13 cellular contexts compared by ENCODE assay signal in genomic region chr6:17883665-17884500, GRCh38.
DNase-seq lines count a peak whose midpoint lies in the region; ATAC-seq, FAIRE-seq and TF ChIP-seq lines count a peak whose summit lies in the region.
"Had no signal": no experiment of that assay in that cellular context is flagged by ENCODE, and none has a peak within 500 bp of the region (broad histone marks: within the 10 kb centered on the region; RNA-seq: fewer than 3 reads in every experiment).

No MANE protein-coding gene starts in this region.

- TF ChIP-seq EP300 in GM12878 (IDR thresholded peaks at IDR 0.05; ENCODE audit: borderline replicate concordance in 1 of 2, control insufficient read depth in 1 of 2, low read depth in 2 of 2, low read length in 2 of 2): no peak

- H3K4me1 ChIP-seq in Karpas-422 (ENCODE audit: low read length) (peaks cover 19% of the 10 kb centered on the region), GM12878 (ENCODE audit: control insufficient read depth, insufficient read depth, low read length) (peaks cover 18% of the 10 kb centered on the region), spleen (peaks cover 6 to 66% (median 35%) of the 10 kb centered on the region in 6 donors)

- TF ChIP-seq POLR2A in GM12878 (IDR thresholded peaks at IDR 0.05; ENCODE audit: low read depth, low read length) (no peak), spleen (IDR thresholded peaks at IDR 0.05) (no peak)

- ATAC-seq in GM18511 (IDR thresholded peaks at IDR 0.05; ENCODE audit: unreplicated experiment) (peak; percentile 1), GM12878 (peak; percentile 11), GM19035 (IDR thresholded peaks at IDR 0.05; ENCODE audit: unreplicated experiment) (no peak), HG03108 (IDR thresholded peaks at IDR 0.05; ENCODE audit: unreplicated experiment) (no peak)
- ATAC-seq: gastroesophageal sphincter had no signal

- TF ChIP-seq RAD21 in GM12878 (IDR thresholded peaks at IDR 0.05; ENCODE audit: insufficient read depth, low read depth, low read length): no peak

- CTCF ChIA-PET in GM12878 (lab: Yijun Ruan, JAX): no interaction called here

- WGBS in GM12878 (ENCODE audit: insufficient coverage, insufficient replicate concordance, low lambda C conversion rate, missing lambda C conversion rate): 34% methylated on average over 2 of the region's 2 CpGs
- WGBS in spleen, 5 donors: 85 to 90% (median 88%) methylated on average over 2 of the region's 2 CpGs

- H3K4me2 ChIP-seq in Karpas-422 (ENCODE audit: low read depth, low read length, poor library complexity, severe bottlenecking) (peak overlapping the region; percentile 46), GM12878 (ENCODE audit: control insufficient read depth, insufficient read depth) (peak overlapping the region; percentile 71)

- H2AFZ ChIP-seq in Karpas-422 (ENCODE audit: low read length) (no peak overlapping the region), GM12878 (ENCODE audit: control insufficient read depth, low read depth, low read length) (no peak overlapping the region)

- TF ChIP-seq CTCF in GM12878 (IDR thresholded peaks at IDR 0.05 in 2 of 3, conservative IDR thresholded peaks at IDR 0.05 in 1 of 3; ENCODE audit: control insufficient read depth in 2 of 3, extremely low read depth in 1 of 3, insufficient read depth in 1 of 3, low read depth in 3 of 3, low read length in 3 of 3) (no peak), spleen (IDR thresholded peaks at IDR 0.05 in 8 of 11, conservative IDR thresholded peaks at IDR 0.05 in 3 of 11) (no peak), GM20000 (IDR thresholded peaks at IDR 0.05; ENCODE audit: extremely low read depth, missing control alignments) (no peak)

- H3K9me3 ChIP-seq in Karpas-422 (ENCODE audit: low read length) (no peaks in the 10 kb centered on the region), GM12878 (replicated peaks; ENCODE audit: control insufficient read depth, insufficient read depth, low read length) (no peaks in the 10 kb centered on the region), spleen (no peaks in the 10 kb centered on the region)
- H3K9me3 ChIP-seq: gastroesophageal sphincter had no signal

- in situ Hi-C loops in GM12878 (cut with MboI): no loop called here

- POLR2A ChIA-PET in GM12878 (lab: Charles Lee): no interaction called here

- no peak overlapping the region for H3K9ac ChIP-seq in Karpas-422 (ENCODE audit: low read length)
- H3K9ac ChIP-seq in GM12878 (ENCODE audit: control insufficient read depth, insufficient read depth, low read length): no peak overlapping the region

- BruUV-seq in GM12878 (replicated peaks; lab: Mats Ljungman, UMichigan): no TSS peak

- SMC1A ChIA-PET in GM12878 (lab: Charles Lee; ENCODE audit: uncharacterized antibody, unreplicated experiment): interaction anchor here (0.6 to 0.7 kb wide), 2 partner anchors 82 to 382 kb away, joined by 3 read pairs; no protein-coding TSS in a partner anchor

- H4K20me1 ChIP-seq in Karpas-422 (ENCODE audit: insufficient read depth, low read depth, low read length) (no peaks in the 10 kb centered on the region), GM12878 (ENCODE audit: control insufficient read depth, insufficient read depth) (no peaks in the 10 kb centered on the region)

- no peaks in the 10 kb centered on the region for H3K27me3 ChIP-seq in Karpas-422 (ENCODE audit: low read length)
- no peaks in the 10 kb centered on the region; a peak in 1 of 4 replicates for H3K27me3 ChIP-seq in GM12878 (replicated peaks in 1 of 2; ENCODE audit: control insufficient read depth in 2 of 2, insufficient read depth in 2 of 2, low read length in 1 of 2)
- no peaks in the 10 kb centered on the region for H3K27me3 ChIP-seq in spleen (replicated peaks in 1 of 7)
- H3K27me3 ChIP-seq: gastroesophageal sphincter had no signal

- intact Hi-C loops in GM12878 (cut with micrococcal nuclease; ENCODE audit: unreplicated experiment): loop anchor here (5.0 kb wide), 1 partner anchor 103 kb away; the partner anchor contains the start of gene KIF13A
- intact Hi-C loops in spleen (cut with DNase I; ENCODE audit: low total_unique reads): no loop called here

- DNase-seq in Karpas-422 (no peak), GM12878 (ENCODE audit: low read depth, low spot score) (no peak), spleen (no peak), urothelium cell line (ENCODE audit: low spot score) (no peak), GM20000 (ENCODE audit: low spot score) (no peak)
- DNase-seq: cerebellar nuclear complex; NCI-H2171; stimulated activated naive CD4-positive, alpha-beta T cell had no signal

- H3K9me2 ChIP-seq in Karpas-422 (replicated peaks; ENCODE audit: insufficient read depth, low read length): no peaks in the 10 kb centered on the region

- H3K36me3 ChIP-seq in Karpas-422 (ENCODE audit: insufficient read depth, low read length): no peaks in the 10 kb centered on the region
- no peaks in the 10 kb centered on the region for H3K36me3 ChIP-seq in GM12878 (ENCODE audit: control insufficient read depth in 2 of 2, insufficient read depth in 2 of 2, low read length in 1 of 2)
- no peaks in the 10 kb centered on the region for H3K36me3 ChIP-seq in spleen
- H3K36me3 ChIP-seq: gastroesophageal sphincter had no signal

- H3K79me2 ChIP-seq in Karpas-422 (ENCODE audit: low read length) (no peaks in the 10 kb centered on the region), GM12878 (ENCODE audit: control insufficient read depth, insufficient read depth, low read length) (no peaks in the 10 kb centered on the region)

- 0 out of 2 replicates have a peak overlapping the region, but pooled peaks have one; percentile 56 for H3K27ac ChIP-seq in Karpas-422 (ENCODE audit: low read length)
- no peak overlapping the region for H3K27ac ChIP-seq in GM12878 (ENCODE audit: control insufficient read depth, insufficient read depth)
- peak overlapping the region in 7 of 8 donors; percentile 55 to 71 (median 67) for H3K27ac ChIP-seq in spleen
- H3K27ac ChIP-seq: SK-N-MC had no signal

- FAIRE-seq in GM12878 (lab: Jason Lieb, UNC) (no peak), urothelium cell line (lab: Jason Lieb, UNC) (no peak)

- H3K4me3 ChIP-seq in Karpas-422 (ENCODE audit: low read length) (no peak overlapping the region), GM12878 (0 out of 2 replicates have a peak overlapping the region, but pooled peaks have one; percentile 22), spleen (peak overlapping the region in 1 of 8 donors; percentile 29)
- H3K4me3 ChIP-seq: gastroesophageal sphincter, SK-N-MC had no signal

- RAD21 ChIA-PET in GM12878 (lab: Charles Lee; ENCODE audit: unreplicated experiment): no interaction called here

TF ChIP-seq in GM12878, 131 proteins besides CTCF, POLR2A, EP300 and RAD21:
- TF ChIP-seq NBN (IDR thresholded peaks at IDR 0.05): no peak
- TF ChIP-seq IKZF1 (conservative IDR thresholded peaks at IDR 0.05): no peak
- TF ChIP-seq PKNOX1 (IDR thresholded peaks at IDR 0.05): no peak
- TF ChIP-seq BACH1 (IDR thresholded peaks at IDR 0.05; ENCODE audit: borderline replicate concordance): no peak
- TF ChIP-seq, protein P1, sequence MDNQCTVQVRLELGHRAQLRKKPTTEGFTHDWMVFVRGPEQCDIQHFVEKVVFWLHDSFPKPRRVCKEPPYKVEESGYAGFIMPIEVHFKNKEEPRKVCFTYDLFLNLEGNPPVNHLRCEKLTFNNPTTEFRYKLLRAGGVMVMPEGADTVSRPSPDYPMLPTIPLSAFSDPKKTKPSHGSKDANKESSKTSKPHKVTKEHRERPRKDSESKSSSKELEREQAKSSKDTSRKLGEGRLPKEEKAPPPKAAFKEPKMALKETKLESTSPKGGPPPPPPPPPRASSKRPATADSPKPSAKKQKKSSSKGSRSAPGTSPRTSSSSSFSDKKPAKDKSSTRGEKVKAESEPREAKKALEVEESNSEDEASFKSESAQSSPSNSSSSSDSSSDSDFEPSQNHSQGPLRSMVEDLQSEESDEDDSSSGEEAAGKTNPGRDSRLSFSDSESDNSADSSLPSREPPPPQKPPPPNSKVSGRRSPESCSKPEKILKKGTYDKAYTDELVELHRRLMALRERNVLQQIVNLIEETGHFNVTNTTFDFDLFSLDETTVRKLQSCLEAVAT (IDR thresholded peaks at IDR 0.05): no peak
- TF ChIP-seq GABPA (IDR thresholded peaks at IDR 0.05; ENCODE audit: low read depth): no peak
- no peak for TF ChIP-seq RB1 (IDR thresholded peaks at IDR 0.05; ENCODE audit: borderline replicate concordance)
- TF ChIP-seq TCF7 (IDR thresholded peaks at IDR 0.05; ENCODE audit: borderline replicate concordance): no peak
- TF ChIP-seq YBX1 (IDR thresholded peaks at IDR 0.05): no peak
- no peak for TF ChIP-seq RELA (IDR thresholded peaks at IDR 0.05; ENCODE audit: borderline replicate concordance, partially characterized antibody)
- TF ChIP-seq, protein P2, sequence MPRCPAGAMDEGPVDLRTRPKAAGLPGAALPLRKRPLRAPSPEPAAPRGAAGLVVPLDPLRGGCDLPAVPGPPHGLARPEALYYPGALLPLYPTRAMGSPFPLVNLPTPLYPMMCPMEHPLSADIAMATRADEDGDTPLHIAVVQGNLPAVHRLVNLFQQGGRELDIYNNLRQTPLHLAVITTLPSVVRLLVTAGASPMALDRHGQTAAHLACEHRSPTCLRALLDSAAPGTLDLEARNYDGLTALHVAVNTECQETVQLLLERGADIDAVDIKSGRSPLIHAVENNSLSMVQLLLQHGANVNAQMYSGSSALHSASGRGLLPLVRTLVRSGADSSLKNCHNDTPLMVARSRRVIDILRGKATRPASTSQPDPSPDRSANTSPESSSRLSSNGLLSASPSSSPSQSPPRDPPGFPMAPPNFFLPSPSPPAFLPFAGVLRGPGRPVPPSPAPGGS (IDR thresholded peaks at IDR 0.05; ENCODE audit: borderline replicate concordance, insufficient read depth, low read depth, low read length, poor library complexity, severe bottlenecking): no peak

Comparison
In these comparisons a context has a peak if more than half of its experiments do, and no peak if none do; other contexts are left out.
1. ATAC-seq: peak in GM18511 (single experiment) and GM12878 (single experiment); none in GM19035 (single experiment) and HG03108 (single experiment).